In the genomic region with DNA sequence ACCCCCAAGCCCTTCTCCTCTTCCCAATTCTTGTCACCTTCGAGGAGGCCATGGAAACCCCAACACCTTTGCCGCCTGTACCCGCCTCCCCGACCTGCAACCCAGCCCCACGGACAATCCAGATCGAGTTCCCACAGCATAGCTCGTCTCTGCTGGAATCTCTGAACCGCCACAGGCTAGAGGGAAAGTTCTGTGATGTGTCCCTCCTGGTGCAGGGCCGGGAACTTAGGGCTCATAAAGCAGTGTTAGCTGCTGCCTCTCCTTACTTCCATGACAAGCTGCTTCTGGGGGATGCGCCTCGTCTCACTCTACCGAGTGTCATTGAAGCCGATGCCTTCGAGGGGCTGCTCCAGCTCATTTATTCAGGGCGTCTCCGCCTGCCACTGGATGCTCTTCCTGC, we compare ENCODE assay signal across 8 cellular contexts. TPM values are rescaled to one million over a fixed set of nuclear protein-coding genes. Genes with fewer than 3 reads are reported as not detected.
A peak's percentile ranks its signal among the peaks of the same experiment; 100 is the strongest.
DNase-seq lines count a peak whose midpoint lies in the region; ATAC-seq and TF ChIP-seq lines count a peak whose summit lies in the region.

No MANE protein-coding gene starts in this region.

- H2AFZ ChIP-seq in IMR-90 (replicated peaks; ENCODE audit: low read length, poor library complexity), result peak overlapping the region; percentile 96

- peak overlapping the region; percentile 94 for H3K4me2 ChIP-seq in IMR-90 (ENCODE audit: low read depth, low read length)

- DNase-seq in AG04449 (ENCODE audit: low read depth, low spot score) (no peak), IMR-90 (no peak), choroid plexus epithelial cell (ENCODE audit: low read depth) (no peak), head of caudate nucleus (no peak), DMS79 treated with DMSO at 0.1 percent for 48 hours (lab: John Stamatoyannopoulos, UW) (no peak), midbrain (lab: John Stamatoyannopoulos, UW) (no peak)
- DNase-seq in activated CD4-positive, alpha-beta T cell treated with anti-CD3 and anti-CD28 coated beads for 4 hours, result no peak

- peaks cover 10% of the 10 kb centered on the region; the same call in 1 of the 2 replicates for H3K36me3 ChIP-seq in IMR-90 (ENCODE audit: control insufficient read depth, insufficient read depth, low read length)
- H3K36me3 ChIP-seq in muscle layer of duodenum (ENCODE audit: control insufficient read depth in 1 of 2, insufficient read depth in 2 of 2, low read length in 2 of 2), result peaks cover 5 to 14% of the 10 kb centered on the region in 2 donors

- no peak overlapping the region for H3K56ac ChIP-seq in IMR-90 (ENCODE audit: extremely low read depth, insufficient read depth, low read length)

- H4K91ac ChIP-seq in IMR-90 (ENCODE audit: insufficient read depth, low read depth, low read length), result no peak overlapping the region

- H3K27ac ChIP-seq in IMR-90 (ENCODE audit: insufficient read depth, low read length), result no peak overlapping the region; the same call in 1 of the 2 replicates
- H3K27ac ChIP-seq in muscle layer of duodenum (ENCODE audit: low read length), result peak overlapping the region; percentile 37

- no peak overlapping the region for H2BK5ac ChIP-seq in IMR-90 (ENCODE audit: low read depth, low read length, poor library complexity, severe bottlenecking)

- TF ChIP-seq RAD21 in IMR-90 (IDR thresholded peaks at IDR 0.05; ENCODE audit: low read length), result no peak

- H3K4ac ChIP-seq in IMR-90 (ENCODE audit: low read depth, low read length), result peak overlapping the region; percentile 71; the same call in 1 of the 2 replicates

- no peak overlapping the region for H2BK120ac ChIP-seq in IMR-90 (ENCODE audit: low read depth, low read length)

- H3K27me3 ChIP-seq in IMR-90 (ENCODE audit: control insufficient read depth, insufficient read depth, low read length) (no peaks in the 10 kb centered on the region), muscle layer of duodenum (ENCODE audit: low read depth, low read length) (no peaks in the 10 kb centered on the region)

- POLR2A ChIA-PET in AG04449 (lab: Yijun Ruan, JAX), result interaction anchor here (0.7 to 1.1 kb wide), 3 partner anchors 15 to 1260 kb away, joined by 3 to 4 read pairs (median 3); no protein-coding TSS in a partner anchor
- POLR2A ChIA-PET in IMR-90 (lab: Charles Lee; ENCODE audit: unreplicated experiment), result no interaction called here

- H3K4me1 ChIP-seq in IMR-90 (ENCODE audit: control insufficient read depth, insufficient read depth, low read length), result peaks cover 4% of the 10 kb centered on the region
- peaks cover 8 to 21% of the 10 kb centered on the region in 2 donors for H3K4me1 ChIP-seq in muscle layer of duodenum (ENCODE audit: control insufficient read depth in 1 of 2, insufficient read depth in 2 of 2, low read length in 2 of 2)

- H2BK15ac ChIP-seq in IMR-90 (ENCODE audit: low read depth, low read length), result no peak overlapping the region

- H2AK5ac ChIP-seq in IMR-90 (ENCODE audit: low read depth, low read length), result no peak overlapping the region

- dilution Hi-C loops in IMR-90 (cut with HindIII; ENCODE audit: low sequenced_read_pairs, unreplicated experiment), result no loop called here

- TF ChIP-seq POLR2A in IMR-90 (IDR thresholded peaks at IDR 0.05; ENCODE audit: low read depth, low read length), result no peak

- CTCF ChIA-PET in AG04449 (lab: Yijun Ruan, JAX) (interaction anchor here (1.7 kb wide), 1 partner anchor 64 kb away, joined by 3 read pairs; no protein-coding TSS in a partner anchor), IMR-90 (lab: Yijun Ruan, JAX) (no interaction called here)

- H3K23ac ChIP-seq in IMR-90 (ENCODE audit: low read depth, low read length), result peak overlapping the region; percentile 78; the same call in 1 of the 2 replicates

- intact Hi-C loops in IMR-90 (cut with micrococcal nuclease), result loop anchor here (10.0 kb wide), 1 partner anchor 220 kb away; no protein-coding TSS in a partner anchor
- intact Hi-C loops in head of caudate nucleus (cut with DNase I), result loop anchor here (10.0 kb wide), 1 partner anchor 120 kb away; no protein-coding TSS in a partner anchor

- BruUV-seq in IMR-90 (replicated peaks; lab: Mats Ljungman, UMichigan), result no TSS peak

- peak overlapping the region; percentile 75 for H3K9ac ChIP-seq in IMR-90 (ENCODE audit: low read depth, low read length)

- no peak for ATAC-seq in IMR-90 (ENCODE audit: low read depth)

- no peak overlapping the region for H3K18ac ChIP-seq in IMR-90 (ENCODE audit: low read depth, low read length)

- no peak overlapping the region; the same call in 1 of the 2 replicates for H3K14ac ChIP-seq in IMR-90 (replicated peaks; ENCODE audit: low read depth, low read length)

- in situ Hi-C loops in IMR-90 (cut with MboI; ENCODE audit: low sequenced_read_pairs), result loop anchor here (10.0 kb wide), 1 partner anchor 250 kb away; no protein-coding TSS in a partner anchor

- 43% methylated on average over 6 of the region's 16 CpGs; no CpG with 5 or more reads in 1 of the 2 experiments for WGBS in IMR-90 (ENCODE audit: extremely low coverage in 2 of 2, insufficient read length in 1 of 2), 2 experiments

- H3K9me3 ChIP-seq in IMR-90 (ENCODE audit: control insufficient read depth, insufficient read depth, low read length), result no peaks in the 10 kb centered on the region
- H3K9me3 ChIP-seq in muscle layer of duodenum (ENCODE audit: control insufficient read depth in 1 of 2, low read length in 2 of 2), result no peaks in the 10 kb centered on the region

- H3K9me1 ChIP-seq in IMR-90 (ENCODE audit: insufficient read depth, low read length), result peaks cover 3% of the 10 kb centered on the region; the same call in 1 of the 2 replicates

- H4K20me1 ChIP-seq in IMR-90 (ENCODE audit: insufficient read depth, low read length), result no peaks in the 10 kb centered on the region

- peak overlapping the region in 1 of 2 experiments; percentile 24; a peak in 2 of 4 replicates for H4K8ac ChIP-seq in IMR-90 (ENCODE audit: low read depth in 2 of 2, low read length in 2 of 2)

- peak overlapping the region; percentile 89 for H3K4me3 ChIP-seq in AG04449 (ENCODE audit: low read depth, low read length)
- peak overlapping the region; percentile 73 for H3K4me3 ChIP-seq in IMR-90 (ENCODE audit: insufficient read depth, low read depth, low read length)
- peak overlapping the region; percentile 93 for H3K4me3 ChIP-seq in choroid plexus epithelial cell (ENCODE audit: low read depth, low read length)
- H3K4me3 ChIP-seq in muscle layer of duodenum (ENCODE audit: low read depth in 1 of 2, low read length in 2 of 2), result peak overlapping the region; percentile 77 to 95

- H2AK9ac ChIP-seq in IMR-90 (replicated peaks; ENCODE audit: low read depth, low read length, poor library complexity), result peak overlapping the region; percentile 97

- H2BK20ac ChIP-seq in IMR-90 (ENCODE audit: low read depth, low read length), result no peak overlapping the region

- TF ChIP-seq CTCF in AG04449 (IDR thresholded peaks at IDR 0.05; ENCODE audit: insufficient read depth, low read length, missing control alignments) (no peak), IMR-90 (conservative IDR thresholded peaks at IDR 0.05; ENCODE audit: low read depth, low read length) (no peak), choroid plexus epithelial cell (conservative IDR thresholded peaks at IDR 0.05; ENCODE audit: low read depth, low read length) (no peak)

- peaks cover 26 to 40% of the 10 kb centered on the region in 2 experiments; a peak in 3 of 4 replicates for H3K79me1 ChIP-seq in IMR-90 (ENCODE audit: low read depth in 1 of 2, low read length in 2 of 2)

- no peak overlapping the region for H4K5ac ChIP-seq in IMR-90 (ENCODE audit: low read depth, low read length)

TF ChIP-seq in IMR-90, 13 proteins besides CTCF, POLR2A, EP300 and RAD21:
- TF ChIP-seq MAFK (IDR thresholded peaks at IDR 0.05; ENCODE audit: low read depth, low read length) (no peak), CHD1 (IDR thresholded peaks at IDR 0.05; ENCODE audit: low read depth, low read length) (no peak)
- TF ChIP-seq, protein P1, sequence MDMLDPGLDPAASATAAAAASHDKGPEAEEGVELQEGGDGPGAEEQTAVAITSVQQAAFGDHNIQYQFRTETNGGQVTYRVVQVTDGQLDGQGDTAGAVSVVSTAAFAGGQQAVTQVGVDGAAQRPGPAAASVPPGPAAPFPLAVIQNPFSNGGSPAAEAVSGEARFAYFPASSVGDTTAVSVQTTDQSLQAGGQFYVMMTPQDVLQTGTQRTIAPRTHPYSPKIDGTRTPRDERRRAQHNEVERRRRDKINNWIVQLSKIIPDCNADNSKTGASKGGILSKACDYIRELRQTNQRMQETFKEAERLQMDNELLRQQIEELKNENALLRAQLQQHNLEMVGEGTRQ (IDR thresholded peaks at IDR 0.05; ENCODE audit: low read depth, low read length), result no peak

RNA-seq across cellular contexts. Expression of a gene that starts 0.7 kb away (rescaled TPM):
- total RNA-seq in IMR-90 (2012; rRNA removed), result 5.4 and 5.6 TPM in 2 replicates
- polyA plus RNA-seq in IMR-90 (2012; rRNA removed), result 4.7 and 5.9 TPM in 2 replicates
- 1.8 and 2.2 TPM in 2 replicates for polyA plus RNA-seq in IMR-90 (2012; cell fraction: cytosol; rRNA removed)
- polyA plus RNA-seq in IMR-90 (2012; cell fraction: nucleus; rRNA removed; ENCODE audit: low replicate concordance), result 17.5 TPM in 2 replicates

RNA-seq across cellular contexts. Expression of a gene that starts 35.2 kb away (rescaled TPM):
- total RNA-seq in IMR-90 (2012; rRNA removed), result 1.4 TPM in 2 replicates
- polyA plus RNA-seq in IMR-90 (2012; rRNA removed), result 15.3 and 17.0 TPM in 2 replicates
- polyA plus RNA-seq in IMR-90 (2012; cell fraction: cytosol; rRNA removed), result 5.6 and 6.5 TPM in 2 replicates
- polyA plus RNA-seq in IMR-90 (2012; cell fraction: nucleus; rRNA removed; ENCODE audit: low replicate concordance), result 70.0 and 83.5 TPM in 2 replicates

RNA-seq across cellular contexts. Expression of a gene that starts 37.1 kb away (rescaled TPM):
- 122 and 136 TPM in 2 replicates for total RNA-seq in IMR-90 (2012; rRNA removed)
- 427 and 483 TPM in 2 replicates for polyA plus RNA-seq in IMR-90 (2012; rRNA removed)
- 545 and 1,404 TPM in 2 replicates for polyA plus RNA-seq in IMR-90 (2012; cell fraction: cytosol; rRNA removed)
- 266 and 336 TPM in 2 replicates for polyA plus RNA-seq in IMR-90 (2012; cell fraction: nucleus; rRNA removed; ENCODE audit: low replicate concordance)

RNA-seq across cellular contexts. Expression of a gene that starts 44.2 kb away (rescaled TPM):
- 9.0 and 12.2 TPM in 2 replicates for total RNA-seq in IMR-90 (2012; rRNA removed)
- polyA plus RNA-seq in IMR-90 (2012; rRNA removed), result 47.2 and 50.8 TPM in 2 replicates
- polyA plus RNA-seq in IMR-90 (2012; cell fraction: cytosol; rRNA removed), result 36.6 and 48.3 TPM in 2 replicates
- 270 and 345 TPM in 2 replicates for polyA plus RNA-seq in IMR-90 (2012; cell fraction: nucleus; rRNA removed; ENCODE audit: low replicate concordance)
